ENCODE assay signal across 1 cellular context in the genomic region with DNA sequence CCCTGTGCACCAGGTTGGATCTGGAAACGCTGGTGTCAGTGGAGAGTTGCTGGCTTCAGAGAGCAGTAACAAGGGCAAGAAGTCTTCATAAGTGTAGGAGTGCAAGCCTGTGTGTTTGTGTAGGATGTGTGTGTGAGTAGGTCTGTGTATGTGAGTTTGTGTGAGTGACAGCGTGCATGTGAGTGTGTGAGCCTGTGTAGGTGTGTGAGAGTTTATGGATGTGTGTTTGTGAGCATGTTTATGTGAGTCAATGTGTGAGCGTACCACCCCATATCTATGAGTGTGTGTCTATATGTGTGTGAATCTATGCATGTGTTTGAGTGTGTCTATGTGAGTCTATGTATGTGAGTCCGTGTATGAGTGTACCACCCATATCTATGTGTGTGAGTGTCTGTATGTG.
A peak's percentile ranks its signal among the peaks of the same experiment; 100 is the strongest.
TF ChIP-seq lines count a peak whose summit lies in the region.

No MANE protein-coding gene starts in this region.

TF ChIP-seq in HepG2, 621 proteins besides CTCF, POLR2A, EP300 and RAD21:
- TF ChIP-seq SP1 (IDR thresholded peaks at IDR 0.05) (0 out of 2 replicates have a peak, but pooled peaks have one; percentile 36), SP1 (CRISPR knock-in tag; IDR thresholded peaks at IDR 0.05) (no peak), ZNF720 (CRISPR knock-in tag; IDR thresholded peaks at IDR 0.05) (no peak), FOXP1 (IDR thresholded peaks at IDR 0.05) (0 out of 2 replicates have a peak, but pooled peaks have one; percentile 36), FOXP1 (CRISPR knock-in tag; IDR thresholded peaks at IDR 0.05) (no peak), RAD51 (IDR thresholded peaks at IDR 0.05; ENCODE audit: borderline replicate concordance) (peak; percentile 4; the same call in 1 of the 2 replicates)
- TF ChIP-seq, protein P1, sequence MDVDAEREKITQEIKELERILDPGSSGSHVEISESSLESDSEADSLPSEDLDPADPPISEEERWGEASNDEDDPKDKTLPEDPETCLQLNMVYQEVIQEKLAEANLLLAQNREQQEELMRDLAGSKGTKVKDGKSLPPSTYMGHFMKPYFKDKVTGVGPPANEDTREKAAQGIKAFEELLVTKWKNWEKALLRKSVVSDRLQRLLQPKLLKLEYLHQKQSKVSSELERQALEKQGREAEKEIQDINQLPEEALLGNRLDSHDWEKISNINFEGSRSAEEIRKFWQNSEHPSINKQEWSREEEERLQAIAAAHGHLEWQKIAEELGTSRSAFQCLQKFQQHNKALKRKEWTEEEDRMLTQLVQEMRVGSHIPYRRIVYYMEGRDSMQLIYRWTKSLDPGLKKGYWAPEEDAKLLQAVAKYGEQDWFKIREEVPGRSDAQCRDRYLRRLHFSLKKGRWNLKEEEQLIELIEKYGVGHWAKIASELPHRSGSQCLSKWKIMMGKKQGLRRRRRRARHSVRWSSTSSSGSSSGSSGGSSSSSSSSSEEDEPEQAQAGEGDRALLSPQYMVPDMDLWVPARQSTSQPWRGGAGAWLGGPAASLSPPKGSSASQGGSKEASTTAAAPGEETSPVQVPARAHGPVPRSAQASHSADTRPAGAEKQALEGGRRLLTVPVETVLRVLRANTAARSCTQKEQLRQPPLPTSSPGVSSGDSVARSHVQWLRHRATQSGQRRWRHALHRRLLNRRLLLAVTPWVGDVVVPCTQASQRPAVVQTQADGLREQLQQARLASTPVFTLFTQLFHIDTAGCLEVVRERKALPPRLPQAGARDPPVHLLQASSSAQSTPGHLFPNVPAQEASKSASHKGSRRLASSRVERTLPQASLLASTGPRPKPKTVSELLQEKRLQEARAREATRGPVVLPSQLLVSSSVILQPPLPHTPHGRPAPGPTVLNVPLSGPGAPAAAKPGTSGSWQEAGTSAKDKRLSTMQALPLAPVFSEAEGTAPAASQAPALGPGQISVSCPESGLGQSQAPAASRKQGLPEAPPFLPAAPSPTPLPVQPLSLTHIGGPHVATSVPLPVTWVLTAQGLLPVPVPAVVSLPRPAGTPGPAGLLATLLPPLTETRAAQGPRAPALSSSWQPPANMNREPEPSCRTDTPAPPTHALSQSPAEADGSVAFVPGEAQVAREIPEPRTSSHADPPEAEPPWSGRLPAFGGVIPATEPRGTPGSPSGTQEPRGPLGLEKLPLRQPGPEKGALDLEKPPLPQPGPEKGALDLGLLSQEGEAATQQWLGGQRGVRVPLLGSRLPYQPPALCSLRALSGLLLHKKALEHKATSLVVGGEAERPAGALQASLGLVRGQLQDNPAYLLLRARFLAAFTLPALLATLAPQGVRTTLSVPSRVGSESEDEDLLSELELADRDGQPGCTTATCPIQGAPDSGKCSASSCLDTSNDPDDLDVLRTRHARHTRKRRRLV (CRISPR knock-in tag; IDR thresholded peaks at IDR 0.05), result no peak
